In the genomic region with DNA sequence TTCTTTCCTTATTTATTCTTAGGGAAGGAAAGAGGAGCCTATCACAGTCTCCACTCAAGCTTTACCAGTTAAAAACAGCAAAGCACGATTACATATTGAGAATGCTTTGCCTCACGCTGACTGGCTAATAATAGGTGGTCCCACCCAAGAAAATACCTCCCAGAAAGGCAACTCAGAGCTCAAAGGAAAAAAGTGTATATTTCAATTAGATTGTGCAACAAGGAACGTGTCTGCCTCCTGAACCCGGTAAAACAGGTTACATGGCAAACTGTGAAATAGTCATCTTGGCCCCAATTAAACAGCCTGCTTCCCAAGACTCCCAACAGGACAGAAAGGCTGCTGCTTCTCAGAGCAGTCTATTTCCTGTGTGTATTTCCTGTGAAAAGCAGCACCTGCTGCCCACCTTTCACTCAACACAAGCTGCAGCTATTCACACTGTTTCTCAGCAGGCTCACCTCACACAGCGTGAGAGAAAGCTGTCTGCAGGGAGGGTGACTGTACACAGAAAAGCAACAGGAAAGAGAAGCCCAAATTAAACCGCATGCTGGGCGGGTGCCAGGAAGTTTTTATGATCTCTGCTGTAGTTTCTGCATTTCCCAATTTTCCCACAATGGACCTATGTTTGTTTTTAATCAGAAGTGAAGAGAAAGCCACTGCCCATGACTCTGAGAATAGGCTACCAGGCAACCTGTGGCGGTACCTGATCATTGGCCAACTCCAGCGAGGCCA, we compare ENCODE assay signal across 22 cellular contexts. TPM values are rescaled to one million over a fixed set of nuclear protein-coding genes. Genes with fewer than 3 reads are reported as not detected.
DNase-seq lines count a peak whose midpoint lies in the region; ATAC-seq and TF ChIP-seq lines count a peak whose summit lies in the region.
"Had no signal": no experiment of that assay in that cellular context is flagged by ENCODE, and none has a peak within 500 bp of the region (broad histone marks: within the 10 kb centered on the region; RNA-seq: fewer than 3 reads in every experiment).

No MANE protein-coding gene starts in this region.

- H3K4me1 Mint-ChIP-seq in activated CD8-positive, alpha-beta T cell treated with anti-CD3 and anti-CD28 coated beads, Interleukin-2, amount 10 ng/mL, durations not matched to agents 7 days and 5 days (ENCODE audit: low read depth): peaks cover 8% of the 10 kb centered on the region
- H3K4me1 Mint-ChIP-seq in activated CD8-positive, alpha-beta T cell treated with anti-CD3 and anti-CD28 coated beads for 36 hours (ENCODE audit: low read depth): no peaks in the 10 kb centered on the region

- H3K27me3 ChIP-seq in lower lobe of right lung (ENCODE audit: low read depth): no peaks in the 10 kb centered on the region
- H3K27me3 ChIP-seq: adrenal gland, BLaER1, SJCRH30 had no signal

- POLR2A ChIA-PET in activated CD8-positive, alpha-beta T cell treated with anti-CD3 and anti-CD28 coated beads, Interleukin-2, amount 10 ng/mL, durations not matched to agents 7 days and 5 days (lab: Charles Lee): no interaction called here
- POLR2A ChIA-PET in activated CD8-positive, alpha-beta T cell treated with anti-CD3 and anti-CD28 coated beads for 36 hours (lab: Charles Lee): no interaction called here

- no peak for DNase-seq in activated CD8-positive, alpha-beta T cell treated with anti-CD3 and anti-CD28 coated beads, Interleukin-2, amount 10 ng/mL, durations not matched to agents 7 days and 5 days
- no peak for DNase-seq in activated CD8-positive, alpha-beta T cell treated with anti-CD3 and anti-CD28 coated beads for 36 hours
- DNase-seq in cerebellar cortex (ENCODE audit: low spot score) (peak; percentile 25), lower lobe of right lung (no peak), ureter (ENCODE audit: low spot score) (peak; percentile 56), Right ventricle myocardium superior (no peak), iPS-NIHi7 (ENCODE audit: extremely low spot score) (no peak)
- DNase-seq in activated CD4-positive, alpha-beta T cell treated with anti-CD3 and anti-CD28 coated beads, Interleukin-2, amount 50 U/mL, for 4 hours: no peak
- DNase-seq: activated CD4-positive, alpha-beta T cell treated with anti-CD3 and anti-CD28 coated beads, Interleukin-2, amount 50 U/mL, for 1 hour; activated T-cell treated with anti-CD3 and anti-CD28 coated beads for 4 hours; HCEC 1CT; Karpas-422; left ventricle myocardium superior; NCI-H1048; NCI-H524; SJCRH30; stimulated activated CD4-positive, alpha-beta T cell treated with anti-CD3 and anti-CD28 coated beads, Interleukin-4, amount 100 ng/mL, for 1 hour had no signal

- CTCF ChIA-PET in activated CD8-positive, alpha-beta T cell treated with anti-CD3 and anti-CD28 coated beads, Interleukin-2, amount 10 ng/mL, durations not matched to agents 7 days and 5 days (lab: Charles Lee): no interaction called here
- CTCF ChIA-PET in activated CD8-positive, alpha-beta T cell treated with anti-CD3 and anti-CD28 coated beads for 36 hours (lab: Charles Lee): no interaction called here

- peaks cover 100% of the 10 kb centered on the region for H3K36me3 ChIP-seq in lower lobe of right lung

- no peaks in the 10 kb centered on the region for H3K27me3 Mint-ChIP-seq in activated CD8-positive, alpha-beta T cell treated with anti-CD3 and anti-CD28 coated beads, Interleukin-2, amount 10 ng/mL, durations not matched to agents 7 days and 5 days (ENCODE audit: low read depth)
- no peaks in the 10 kb centered on the region for H3K27me3 Mint-ChIP-seq in activated CD8-positive, alpha-beta T cell treated with anti-CD3 and anti-CD28 coated beads for 36 hours

- TF ChIP-seq CTCF in activated CD8-positive, alpha-beta T cell treated with anti-CD3 and anti-CD28 coated beads for 36 hours (IDR thresholded peaks at IDR 0.05): no peak
- no peak for TF ChIP-seq CTCF in lower lobe of right lung (IDR thresholded peaks at IDR 0.05)

- H3K27ac ChIP-seq in lower lobe of right lung: peak overlapping the region; percentile 56
- H3K27ac ChIP-seq: adrenal gland, BLaER1, SJCRH30 had no signal

- peaks cover 82% of the 10 kb centered on the region for H3K36me3 Mint-ChIP-seq in activated CD8-positive, alpha-beta T cell treated with anti-CD3 and anti-CD28 coated beads, Interleukin-2, amount 10 ng/mL, durations not matched to agents 7 days and 5 days (ENCODE audit: low read depth)
- H3K36me3 Mint-ChIP-seq in activated CD8-positive, alpha-beta T cell treated with anti-CD3 and anti-CD28 coated beads for 36 hours (ENCODE audit: low read depth): peaks cover 83% of the 10 kb centered on the region

- peak overlapping the region; percentile 51 for H3K27ac Mint-ChIP-seq in activated CD8-positive, alpha-beta T cell treated with anti-CD3 and anti-CD28 coated beads, Interleukin-2, amount 10 ng/mL, durations not matched to agents 7 days and 5 days
- H3K27ac Mint-ChIP-seq in activated CD8-positive, alpha-beta T cell treated with anti-CD3 and anti-CD28 coated beads for 36 hours: no peak overlapping the region

- peaks cover 4% of the 10 kb centered on the region for H3K9me3 ChIP-seq in lower lobe of right lung
- H3K9me3 ChIP-seq: adrenal gland, SJCRH30 had no signal

- no peak overlapping the region for H3K4me3 ChIP-seq in lower lobe of right lung
- H3K4me3 ChIP-seq: adrenal gland, BLaER1, SJCRH30 had no signal

- H3K9me3 Mint-ChIP-seq in activated CD8-positive, alpha-beta T cell treated with anti-CD3 and anti-CD28 coated beads, Interleukin-2, amount 10 ng/mL, durations not matched to agents 7 days and 5 days (ENCODE audit: insufficient read depth): peaks cover 4% of the 10 kb centered on the region
- H3K9me3 Mint-ChIP-seq in activated CD8-positive, alpha-beta T cell treated with anti-CD3 and anti-CD28 coated beads for 36 hours: peaks cover 10% of the 10 kb centered on the region

- H3K4me3 Mint-ChIP-seq in activated CD8-positive, alpha-beta T cell treated with anti-CD3 and anti-CD28 coated beads, Interleukin-2, amount 10 ng/mL, durations not matched to agents 7 days and 5 days: no peak overlapping the region
- no peak overlapping the region for H3K4me3 Mint-ChIP-seq in activated CD8-positive, alpha-beta T cell treated with anti-CD3 and anti-CD28 coated beads for 36 hours

- ATAC-seq in activated CD8-positive, alpha-beta T cell treated with anti-CD3 and anti-CD28 coated beads, Interleukin-2, amount 10 ng/mL, durations not matched to agents 7 days and 5 days: no peak
- no peak for ATAC-seq in activated CD8-positive, alpha-beta T cell treated with anti-CD3 and anti-CD28 coated beads for 36 hours
- ATAC-seq in lower lobe of right lung (peak; percentile 53 to 54), Right ventricle myocardium superior (ENCODE audit: poor library complexity) (no peak)
- ATAC-seq: left ventricle myocardium superior had no signal

- intact Hi-C loops in activated CD8-positive, alpha-beta T cell treated with anti-CD3 and anti-CD28 coated beads for 36 hours (cut with micrococcal nuclease): no loop called here
- intact Hi-C loops in lower lobe of right lung (cut with DNase I) (no loop called here), Right ventricle myocardium superior (cut with DNase I) (no loop called here)

- no peaks in the 10 kb centered on the region for H3K4me1 ChIP-seq in lower lobe of right lung
- H3K4me1 ChIP-seq: BLaER1, SJCRH30 had no signal

RNA-seq across cellular contexts. Expression of a gene that starts 44.0 kb away (rescaled TPM):
- 10 to 100 TPM; 17.4 to 19.4 TPM for total RNA-seq in activated CD8-positive, alpha-beta T cell treated with anti-CD3 and anti-CD28 coated beads, Interleukin-2, amount 10 ng/mL, durations not matched to agents 7 days and 5 days
- 10 to 100 TPM; 30.9 to 31.8 TPM for total RNA-seq in activated CD8-positive, alpha-beta T cell treated with anti-CD3 and anti-CD28 coated beads for 36 hours
- total RNA-seq in lower lobe of right lung (10.3 TPM), ureter (34.6 TPM), Right ventricle myocardium superior (11.4 TPM)

RNA-seq across cellular contexts. Expression of a gene that starts 50.1 kb away (rescaled TPM):
- not detected for total RNA-seq in activated CD8-positive, alpha-beta T cell treated with anti-CD3 and anti-CD28 coated beads, Interleukin-2, amount 10 ng/mL, durations not matched to agents 7 days and 5 days
- not detected for total RNA-seq in activated CD8-positive, alpha-beta T cell treated with anti-CD3 and anti-CD28 coated beads for 36 hours
- not detected for total RNA-seq in lower lobe of right lung
- not detected for total RNA-seq in ureter
- 0.56 TPM for total RNA-seq in Right ventricle myocardium superior
- total RNA-seq: cardiac septum; mucosa of gallbladder; SJCRH30; T-helper 1 cell treated with Interleukin-12 subunit alpha and Interleukin-12 subunit beta and Interleukin-4 antibody, amounts not matched to agents 30 ng/mL and 1 ng/mL, for 36 hours had no signal

Comparison
In these comparisons a context has a peak if more than half of its experiments do, and no peak if none do; other contexts are left out.
1. ATAC-seq: peak in lower lobe of right lung (2 of 2); none in activated CD8-positive, alpha-beta T cell treated with anti-CD3 and anti-CD28 coated beads, Interleukin-2, amount 10 ng/mL, durations not matched to agents 7 days and 5 days (single experiment), activated CD8-positive, alpha-beta T cell treated with anti-CD3 and anti-CD28 coated beads for 36 hours (single experiment) and Right ventricle myocardium superior (single experiment).
2. DNase-seq: peak in cerebellar cortex (single experiment) and ureter (single experiment); none in activated CD8-positive, alpha-beta T cell treated with anti-CD3 and anti-CD28 coated beads, Interleukin-2, amount 10 ng/mL, durations not matched to agents 7 days and 5 days (single experiment), activated CD8-positive, alpha-beta T cell treated with anti-CD3 and anti-CD28 coated beads for 36 hours (single experiment), lower lobe of right lung (single experiment), activated CD4-positive, alpha-beta T cell treated with anti-CD3 and anti-CD28 coated beads, Interleukin-2, amount 50 U/mL, for 4 hours (0 of 2), Right ventricle myocardium superior (single experiment) and iPS-NIHi7 (single experiment).